15 cellular contexts compared by ENCODE assay signal in genomic region chr13:51594432-51594831, GRCh38. TPM values are rescaled to one million over a fixed set of nuclear protein-coding genes. Genes with fewer than 3 reads are reported as not detected.
DNase-seq lines count a peak whose midpoint lies in the region; ATAC-seq and TF ChIP-seq lines count a peak whose summit lies in the region.
"Had no signal": no experiment of that assay in that cellular context is flagged by ENCODE, and none has a peak within 500 bp of the region (broad histone marks: within the 10 kb centered on the region; RNA-seq: fewer than 3 reads in every experiment).

No MANE protein-coding gene starts in this region.

- no peak overlapping the region for H2BK15ac ChIP-seq in mesendoderm (replicated peaks; ENCODE audit: low read depth)

- TF ChIP-seq POLR2A in body of pancreas (IDR thresholded peaks at IDR 0.05), result no peak

- no peak overlapping the region for H3K4ac ChIP-seq in mesendoderm (ENCODE audit: low read depth, low read length)

- TF ChIP-seq CTCF in body of pancreas (IDR thresholded peaks at IDR 0.05), result no peak

- no peak overlapping the region for H4K8ac ChIP-seq in mesendoderm (ENCODE audit: low read depth, low read length)

- no peak for DNase-seq in T-helper 17 cell
- DNase-seq in body of pancreas, result no peak
- peak; percentile 26 for DNase-seq in mesendoderm
- no peak for DNase-seq in DMS53 treated with DMSO at 0.1 percent for 48 hours (lab: John Stamatoyannopoulos, UW; ENCODE audit: unreplicated experiment)
- no peak for DNase-seq in HAP-1 (ENCODE audit: low spot score in 2 of 2)
- DNase-seq: Calu3; CD8-positive, alpha-beta T cell; DND-41; EL; GM23248; HCEC 1CT had no signal

- peaks cover 37% of the 10 kb centered on the region for H3K79me2 ChIP-seq in mesendoderm (ENCODE audit: control insufficient read depth, insufficient read depth, low read length)

- H3K27me3 Mint-ChIP-seq in T-helper 17 cell, result no peaks in the 10 kb centered on the region
- H3K27me3 Mint-ChIP-seq: B cell had no signal

- H3K9me3 ChIP-seq in T-helper 17 cell (ENCODE audit: control insufficient read depth, low read length, poor library complexity, severe bottlenecking), result no peaks in the 10 kb centered on the region
- H3K9me3 ChIP-seq in body of pancreas, result no peaks in the 10 kb centered on the region
- H3K9me3 ChIP-seq in HAP-1, result no peaks in the 10 kb centered on the region
- H3K9me3 ChIP-seq: BLaER1 treated with 17β-estradiol and CSF1 and Interleukin-3, amounts not matched to agents 10 nM and 100 nM had no signal

- no peak overlapping the region for H2BK120ac ChIP-seq in mesendoderm (ENCODE audit: low read depth, low read length)

- peak overlapping the region; percentile 56 for H3K27ac Mint-ChIP-seq in T-helper 17 cell
- H3K27ac Mint-ChIP-seq: B cell; CD8-positive, alpha-beta T cell had no signal

- 45 to 50% methylated on average over 3 of the region's 3 CpGs for WGBS in body of pancreas, 2 donors
- no CpG with 5 or more reads among the region's 3 CpGs for WGBS in mesendoderm (ENCODE audit: extremely low coverage, insufficient coverage, low lambda C conversion rate)

- H2BK5ac ChIP-seq in mesendoderm (ENCODE audit: low read length), result no peak overlapping the region

- intact Hi-C loops in body of pancreas (cut with DNase I), result loop anchor here (10.0 kb wide), 1 partner anchor 50 kb away; no protein-coding TSS in a partner anchor

- H3K27ac ChIP-seq in body of pancreas (peak overlapping the region; percentile 8 to 83 (median 34)), mesendoderm (ENCODE audit: low read depth, low read length) (no peak overlapping the region)
- H3K27ac ChIP-seq: BLaER1 treated with 17β-estradiol and CSF1 and Interleukin-3, amounts not matched to agents 10 nM and 100 nM; GM23248 had no signal

- H3K9ac ChIP-seq in mesendoderm (ENCODE audit: low read length), result no peak overlapping the region
- H3K9ac ChIP-seq: BLaER1 treated with 17β-estradiol and CSF1 and Interleukin-3, amounts not matched to agents 10 nM and 100 nM; GM23248 had no signal

- H3K18ac ChIP-seq in mesendoderm (ENCODE audit: low read length), result no peak overlapping the region

- peaks cover 24% of the 10 kb centered on the region for H3K4me1 Mint-ChIP-seq in T-helper 17 cell

- in situ Hi-C loops in HAP-1 (cut with MboI; ENCODE audit: low sequenced_read_pairs), result no loop called here

- H4K5ac ChIP-seq in mesendoderm (ENCODE audit: low read length), result no peak overlapping the region

- ATAC-seq in T-helper 17 cell, result no peak
- no peak for ATAC-seq in body of pancreas
- no peak for ATAC-seq in GM21360 (IDR thresholded peaks at IDR 0.05; ENCODE audit: unreplicated experiment)
- ATAC-seq: CD8-positive, alpha-beta T cell; GM12878 had no signal

- H3K4me1 ChIP-seq in body of pancreas, result peaks cover 93% of the 10 kb centered on the region
- peaks cover 8% of the 10 kb centered on the region for H3K4me1 ChIP-seq in mesendoderm (ENCODE audit: control insufficient read depth, low read depth, low read length)
- peaks cover 7% of the 10 kb centered on the region for H3K4me1 ChIP-seq in HAP-1

- no peaks in the 10 kb centered on the region for H3K27me3 ChIP-seq in body of pancreas
- no peaks in the 10 kb centered on the region for H3K27me3 ChIP-seq in mesendoderm (ENCODE audit: insufficient read depth, low read length, poor library complexity)
- H3K27me3 ChIP-seq in HAP-1 (ENCODE audit: low read depth), result no peaks in the 10 kb centered on the region
- H3K27me3 ChIP-seq: BLaER1 treated with 17β-estradiol and CSF1 and Interleukin-3, amounts not matched to agents 10 nM and 100 nM had no signal

- H3K36me3 Mint-ChIP-seq in T-helper 17 cell (ENCODE audit: low read depth), result no peaks in the 10 kb centered on the region
- H3K36me3 Mint-ChIP-seq: CD8-positive, alpha-beta T cell had no signal

- H3K36me3 ChIP-seq in body of pancreas (replicated peaks in 1 of 2; ENCODE audit: insufficient read depth in 1 of 2, low read depth in 2 of 2), result no peaks in the 10 kb centered on the region
- H3K36me3 ChIP-seq in mesendoderm (ENCODE audit: control insufficient read depth, insufficient read depth, low read length), result no peaks in the 10 kb centered on the region
- no peaks in the 10 kb centered on the region for H3K36me3 ChIP-seq in HAP-1 (replicated peaks)

- H3K56ac ChIP-seq in mesendoderm (ENCODE audit: low read length), result no peak overlapping the region

- H3K4me3 ChIP-seq in body of pancreas, result no peak overlapping the region
- H3K4me3 ChIP-seq in mesendoderm (ENCODE audit: low read length), result no peak overlapping the region
- H3K4me3 ChIP-seq in HAP-1, result no peak overlapping the region
- H3K4me3 ChIP-seq: BLaER1 treated with 17β-estradiol and CSF1 and Interleukin-3, amounts not matched to agents 10 nM and 100 nM; GM12878; GM23248 had no signal

- H3K79me1 ChIP-seq in mesendoderm (ENCODE audit: low read length), result peaks cover 17% of the 10 kb centered on the region

- H3K23ac ChIP-seq in mesendoderm (ENCODE audit: low read length), result no peak overlapping the region

- H2AK5ac ChIP-seq in mesendoderm (ENCODE audit: low read length), result no peak overlapping the region

- H3K4me3 Mint-ChIP-seq in T-helper 17 cell, result no peak overlapping the region
- H3K4me3 Mint-ChIP-seq: B cell; CD8-positive, alpha-beta T cell had no signal

- no peak overlapping the region for H3K4me2 ChIP-seq in mesendoderm (ENCODE audit: low read length)

RNA-seq across cellular contexts. Expression of gene WDFY2, which starts 10.2 kb away (rescaled TPM):
- 10 to 100 TPM; 41.5 to 52.2 TPM for total RNA-seq in T-helper 17 cell
- 10 to 100 TPM; 25.7 to 31.9 TPM for total RNA-seq in body of pancreas
- 5.7 TPM for polyA plus RNA-seq in mesendoderm (2013, experiment 1 of 2)
- polyA plus RNA-seq in mesendoderm (2013, experiment 2 of 2), result 6.1 TPM
